In genomic region chr4:73864973-73865372, GRCh38 we compare ENCODE assay signal across 20 cellular contexts. TPM values are rescaled to one million over a fixed set of nuclear protein-coding genes. Genes with fewer than 3 reads are reported as not detected.
A peak's percentile ranks its signal among the peaks of the same experiment; 100 is the strongest.
DNase-seq lines count a peak whose midpoint lies in the region; ATAC-seq, FAIRE-seq and TF ChIP-seq lines count a peak whose summit lies in the region.
"Had no signal": no experiment of that assay in that cellular context is flagged by ENCODE, and none has a peak within 500 bp of the region (broad histone marks: within the 10 kb centered on the region; RNA-seq: fewer than 3 reads in every experiment).

No MANE protein-coding gene starts in this region.

- no peaks in the 10 kb centered on the region for H3K9me2 ChIP-seq in HCT116 (ENCODE audit: insufficient read depth)

- TF ChIP-seq RAD21 in HCT116 (IDR thresholded peaks at IDR 0.05; ENCODE audit: low read depth) (no peak), H1 (IDR thresholded peaks at IDR 0.05 in 1 of 2, conservative IDR thresholded peaks at IDR 0.05 in 1 of 2; ENCODE audit: low read depth in 2 of 2, low read length in 2 of 2) (no peak)

- peaks cover 30% of the 10 kb centered on the region for H3K4me1 ChIP-seq in mammary epithelial cell (ENCODE audit: insufficient read depth, low read length)
- H3K4me1 ChIP-seq in HCT116 (ENCODE audit: control insufficient read depth in 1 of 2, insufficient read depth in 2 of 2, low read length in 2 of 2): peaks cover 0 to 13% of the 10 kb centered on the region in 2 experiments; a peak in 3 of 4 replicates
- peaks cover 0 to 4% (median 2%) of the 10 kb centered on the region in 4 experiments; a peak in 3 of 7 replicates for H3K4me1 ChIP-seq in H1 (replicated peaks in 1 of 4; ENCODE audit: control insufficient read depth in 3 of 4, insufficient read depth in 4 of 4, low read length in 3 of 4)
- H3K4me1 ChIP-seq: BE2C had no signal

- H4K20me1 ChIP-seq in mammary epithelial cell (ENCODE audit: insufficient read depth, low read length) (no peaks in the 10 kb centered on the region), HCT116 (ENCODE audit: insufficient read depth) (no peaks in the 10 kb centered on the region), H1 (replicated peaks in 1 of 2; ENCODE audit: control insufficient read depth in 1 of 2, insufficient read depth in 2 of 2, low read length in 2 of 2) (no peaks in the 10 kb centered on the region)

- no peaks in the 10 kb centered on the region for H3K27me3 Mint-ChIP-seq in MCF 10A (ENCODE audit: insufficient read depth, unreplicated experiment)

- TF ChIP-seq CTCF in MCF 10A (IDR thresholded peaks at IDR 0.05; ENCODE audit: unreplicated experiment) (no peak), mammary epithelial cell (conservative IDR thresholded peaks at IDR 0.05 in 1 of 2, IDR thresholded peaks at IDR 0.05 in 1 of 2; ENCODE audit: extremely low read depth in 1 of 2, insufficient read depth in 1 of 2, low read depth in 1 of 2, low read length in 2 of 2) (no peak), HCT116 (IDR thresholded peaks at IDR 0.05 in 2 of 3, conservative IDR thresholded peaks at IDR 0.05 in 1 of 3; ENCODE audit: borderline replicate concordance in 1 of 3, insufficient read depth in 1 of 3, low read depth in 2 of 3, low read length in 2 of 3) (no peak), H1 (IDR thresholded peaks at IDR 0.05; ENCODE audit: control extremely low read depth in 1 of 3, insufficient read depth in 1 of 3, low read depth in 1 of 3, low read length in 3 of 3) (no peak), omental fat pad (IDR thresholded peaks at IDR 0.05) (no peak)

- in situ Hi-C loops in mammary epithelial cell (cut with MboI; ENCODE audit: low sequenced_read_pairs in 2 of 2): loop anchor here in 1 of 2 donors (10.0 to 25.0 kb wide), 2 partner anchors 128 to 200 kb away; partner anchors contain the start of gene CXCL8

- no peak overlapping the region for H3K18ac ChIP-seq in H1 (ENCODE audit: extremely low read depth, low read length)

- H3K9me3 ChIP-seq in mammary epithelial cell (replicated peaks; ENCODE audit: insufficient read depth, low read length) (no peaks in the 10 kb centered on the region), HCT116 (ENCODE audit: control insufficient read depth in 1 of 2, insufficient read depth in 1 of 2, low read depth in 1 of 2, low read length in 2 of 2) (no peaks in the 10 kb centered on the region), H1 (ENCODE audit: insufficient read depth in 2 of 2, low read depth in 1 of 2, low read length in 1 of 2) (no peaks in the 10 kb centered on the region)
- H3K9me3 ChIP-seq: BE2C had no signal

- WGBS in mammary epithelial cell (ENCODE audit: low coverage, missing lambda C conversion rate): 99% methylated on average over 8 of the region's 8 CpGs
- WGBS in H1 (ENCODE audit: extremely low coverage in 1 of 2, insufficient coverage in 1 of 2, insufficient read length in 1 of 2, insufficient replicate concordance in 2 of 2, low coverage in 1 of 2, low lambda C conversion rate in 2 of 2, missing lambda C conversion rate in 1 of 2), 2 experiments: 92% methylated on average over 8 of the region's 8 CpGs; no CpG with 5 or more reads in 1 of the 2 experiments

- H3K14ac ChIP-seq in H1 (ENCODE audit: insufficient read length): no peak overlapping the region

- RAD21 ChIA-PET in HCT116 (lab: Charles Lee; ENCODE audit: low non-redundant PET in 1 of 2, low total read pairs in 2 of 2, uncharacterized antibody in 2 of 2, unreplicated experiment in 2 of 2): interaction anchor here in 1 of 2 experiments (0.6 to 1.3 kb wide), 5 partner anchors 46 to 270 kb away, joined by 3 to 4 read pairs (median 3); no protein-coding TSS in a partner anchor

- H2BK20ac ChIP-seq in H1 (ENCODE audit: low read length): no peak overlapping the region

- FAIRE-seq in H1 (lab: Jason Lieb, UNC): no peak
- FAIRE-seq: RCC 7860 had no signal

- H2BK12ac ChIP-seq in H1 (ENCODE audit: low read depth, low read length): no peak overlapping the region

- POLR2A ChIA-PET in MCF 10A (lab: Yijun Ruan, JAX) (interaction anchor here (0.7 to 6.7 kb wide), 18 partner anchors 21 to 444 kb away, joined by 3 to 61 read pairs (median 4); partner anchors contain the start of genes CXCL2 and CXCL8), HCT116 (lab: Charles Lee) (interaction anchor here (0.8 to 1.1 kb wide), 2 partner anchors 157 to 269 kb away, joined by 3 to 4 read pairs; no protein-coding TSS in a partner anchor), H1 (lab: Charles Lee; ENCODE audit: partially characterized antibody) (interaction anchor here (0.6 kb wide), 1 partner anchor 197 kb away, joined by 3 read pairs; no protein-coding TSS in a partner anchor)

- no peaks in the 10 kb centered on the region for H3K79me1 ChIP-seq in H1 (ENCODE audit: low read depth, low read length)

- H2BK15ac ChIP-seq in H1 (ENCODE audit: low read length): no peak overlapping the region

- peaks cover 10% of the 10 kb centered on the region for H3K36me3 Mint-ChIP-seq in MCF 10A (ENCODE audit: insufficient read depth, unreplicated experiment)
- H3K36me3 Mint-ChIP-seq: CD4-positive, CD25-positive, alpha-beta regulatory T cell had no signal

- no peak overlapping the region for H3K27ac Mint-ChIP-seq in MCF 10A (ENCODE audit: low read depth, unreplicated experiment)
- H3K27ac Mint-ChIP-seq: CD4-positive, CD25-positive, alpha-beta regulatory T cell had no signal

- peaks cover 30% of the 10 kb centered on the region for H3K4me1 Mint-ChIP-seq in MCF 10A (ENCODE audit: insufficient read depth, unreplicated experiment)
- H3K4me1 Mint-ChIP-seq: CD4-positive, CD25-positive, alpha-beta regulatory T cell had no signal

- dilution Hi-C loops in mammary epithelial cell (cut with HindIII; ENCODE audit: low sequenced_read_pairs): no loop called here

- no peak overlapping the region for H4K8ac ChIP-seq in H1 (ENCODE audit: extremely low read depth, insufficient read depth, low read length)

- no peak overlapping the region for H3K4me3 Mint-ChIP-seq in MCF 10A (ENCODE audit: unreplicated experiment)
- H3K4me3 Mint-ChIP-seq: CD4-positive, CD25-positive, alpha-beta regulatory T cell had no signal

- H3K4me2 ChIP-seq in mammary epithelial cell (ENCODE audit: insufficient read depth, low read depth, low read length) (no peak overlapping the region), HCT116 (ENCODE audit: low read length) (no peak overlapping the region), H1 (ENCODE audit: insufficient read depth in 1 of 2, low read depth in 2 of 2, low read length in 2 of 2) (no peak overlapping the region)

- DNase-seq in MCF 10A (ENCODE audit: unreplicated experiment) (peak; percentile 71), mammary epithelial cell (no peak), HCT116 (ENCODE audit: low read depth, low spot score) (no peak), H1 (ENCODE audit: low read depth in 1 of 2, low spot score in 2 of 2) (no peak), omental fat pad (ENCODE audit: low spot score) (no peak), NCI-H446 treated with DMSO at 0.1 percent for 48 hours (lab: John Stamatoyannopoulos, UW) (no peak)
- DNase-seq in stimulated activated CD4-positive, alpha-beta T cell treated with anti-CD3 and anti-CD28 coated beads, Interleukin-2, amount 100 ng/mL, for 24 hours: no peak
- DNase-seq: 8988T; BE2C; CD4-positive, CD25-positive, alpha-beta regulatory T cell; COR-L47; DMS153; GDM1; GM23248; NCI-H1417 treated with DMSO at 0.1 percent for 48 hours; NCI-H187 treated with DMSO at 0.1 percent for 48 hours had no signal

- H4K5ac ChIP-seq in H1 (ENCODE audit: insufficient read length, low read depth, low read length): no peak overlapping the region

- H2AFZ ChIP-seq in mammary epithelial cell (ENCODE audit: low read depth, low read length) (no peak overlapping the region), HCT116 (ENCODE audit: low read depth, low read length, poor library complexity, severe bottlenecking) (peak overlapping the region; percentile 81), H1 (ENCODE audit: low read length) (0 out of 2 replicates have a peak overlapping the region, but pooled peaks have one; percentile 6)
- H2AFZ ChIP-seq: GM23248 had no signal

- H3K9ac ChIP-seq in mammary epithelial cell (ENCODE audit: insufficient read depth, low read length) (no peak overlapping the region), HCT116 (ENCODE audit: low read length) (no peak overlapping the region), H1 (replicated peaks in 1 of 4; ENCODE audit: extremely low read depth in 1 of 4, low read depth in 3 of 4, low read length in 3 of 4) (no peak overlapping the region)
- H3K9ac ChIP-seq: GM23248 had no signal

- H3K23ac ChIP-seq in H1 (ENCODE audit: insufficient read length): no peak overlapping the region

- H3K79me2 ChIP-seq in mammary epithelial cell (ENCODE audit: insufficient read depth, low read length) (peaks cover 3% of the 10 kb centered on the region), HCT116 (ENCODE audit: insufficient read depth, low read length) (no peaks in the 10 kb centered on the region), H1 (ENCODE audit: control insufficient read depth in 1 of 2, insufficient read depth in 2 of 2, low read length in 2 of 2) (no peaks in the 10 kb centered on the region)

- H2BK5ac ChIP-seq in H1 (ENCODE audit: low read depth, low read length): no peak overlapping the region

- no peak overlapping the region for H3K4ac ChIP-seq in H1 (replicated peaks; ENCODE audit: insufficient read length, low read depth, low read length)

- H3K4me3 ChIP-seq in mammary epithelial cell (replicated peaks in 1 of 3; ENCODE audit: insufficient read depth in 1 of 3, low read depth in 2 of 3, low read length in 3 of 3) (no peak overlapping the region), HCT116 (replicated peaks in 1 of 2; ENCODE audit: low read depth in 1 of 2, low read length in 2 of 2) (no peak overlapping the region), H1 (ENCODE audit: extremely low read depth in 1 of 4, insufficient read depth in 2 of 4, low read depth in 3 of 4, low read length in 4 of 4) (no peak overlapping the region)
- H3K4me3 ChIP-seq: GM23248, K562 had no signal

- no peak for TF ChIP-seq POLR2A in HCT116 (IDR thresholded peaks at IDR 0.05; ENCODE audit: borderline replicate concordance, extremely low read depth, insufficient read depth, insufficient read length)
- TF ChIP-seq POLR2A in H1 (IDR thresholded peaks at IDR 0.05; ENCODE audit: control extremely low read depth in 1 of 2, low read depth in 2 of 2, low read length in 2 of 2): no peak

- no peaks in the 10 kb centered on the region for H3K36me3 ChIP-seq in mammary epithelial cell (ENCODE audit: insufficient read depth, low read length)
- no peaks in the 10 kb centered on the region for H3K36me3 ChIP-seq in HCT116 (ENCODE audit: control insufficient read depth in 1 of 2, insufficient read depth in 2 of 2, low read length in 2 of 2)
- H3K36me3 ChIP-seq in H1 (ENCODE audit: control insufficient read depth in 2 of 4, insufficient read depth in 4 of 4, low read length in 3 of 4): no peaks in the 10 kb centered on the region
- H3K36me3 ChIP-seq: BE2C had no signal

- H3K9me3 Mint-ChIP-seq in MCF 10A (ENCODE audit: unreplicated experiment): no peaks in the 10 kb centered on the region

- BruUV-seq in MCF 10A (replicated peaks; lab: Mats Ljungman, UMichigan): no TSS peak
- BruUV-seq in mammary epithelial cell (replicated peaks; lab: Mats Ljungman, UMichigan): no TSS peak
- BruUV-seq in HCT116 (replicated peaks; lab: Mats Ljungman, UMichigan): no TSS peak

- H4K91ac ChIP-seq in H1 (replicated peaks; ENCODE audit: insufficient read length, low read length): no peak overlapping the region

- intact Hi-C loops in MCF 10A (cut with micrococcal nuclease): loop anchor here (1.0 to 5.0 kb wide), 4 partner anchors 136 to 447 kb away; no protein-coding TSS in a partner anchor
- intact Hi-C loops in mammary epithelial cell (cut with micrococcal nuclease): loop anchor here (1.0 to 5.0 kb wide), 5 partner anchors 136 to 817 kb away; no protein-coding TSS in a partner anchor
- intact Hi-C loops in HCT116 (cut with micrococcal nuclease): loop anchor here (1.0 to 10.0 kb wide), 3 partner anchors 136 to 520 kb away; no protein-coding TSS in a partner anchor

- TF ChIP-seq EP300 in H1 (IDR thresholded peaks at IDR 0.05; ENCODE audit: borderline replicate concordance in 1 of 2, low read depth in 2 of 2, low read length in 2 of 2): no peak

- no peak overlapping the region for H2BK120ac ChIP-seq in H1 (replicated peaks; ENCODE audit: low read depth, low read length)

- H2AK5ac ChIP-seq in H1 (ENCODE audit: low read depth, low read length): no peak overlapping the region

- H3K27me3 ChIP-seq in mammary epithelial cell (ENCODE audit: insufficient read depth, low read length) (no peaks in the 10 kb centered on the region), HCT116 (ENCODE audit: insufficient read depth, low read length) (no peaks in the 10 kb centered on the region), H1 (replicated peaks in 1 of 4; ENCODE audit: control insufficient read depth in 3 of 4, extremely low read depth in 1 of 4, insufficient read depth in 3 of 4, low read length in 3 of 4) (peaks cover 0 to 17% (median 9%) of the 10 kb centered on the region in 4 experiments; a peak in 6 of 7 replicates)

- peaks cover 5% of the 10 kb centered on the region; the same call in 1 of the 2 replicates for H3K23me2 ChIP-seq in H1 (ENCODE audit: low read depth, low read length)

- no peak overlapping the region for H3K56ac ChIP-seq in H1 (replicated peaks; ENCODE audit: insufficient read length, low read depth, low read length)

- ATAC-seq in HCT116 (no peak), omental fat pad (ENCODE audit: low FRiP score) (peak; percentile 34), GM18873 (IDR thresholded peaks at IDR 0.05; ENCODE audit: low FRiP score, unreplicated experiment) (no peak)

- CTCF ChIA-PET in MCF 10A (lab: Yijun Ruan, JAX) (interaction anchor here (0.5 to 7.9 kb wide), 50 partner anchors 10 to 553 kb away, joined by 3 to 183 read pairs (median 4); partner anchors contain the start of genes CXCL8 and PF4V1), mammary epithelial cell (lab: Charles Lee; ENCODE audit: low non-redundant PET) (interaction anchor here (0.6 to 1.3 kb wide), 6 partner anchors 142 to 419 kb away, joined by 3 to 22 read pairs (median 4); no protein-coding TSS in a partner anchor), HCT116 (lab: Charles Lee) (interaction anchor here (0.6 to 1.6 kb wide), 20 partner anchors 9 to 524 kb away, joined by 3 to 19 read pairs (median 5); partner anchors contain the start of gene CXCL8), H1 (lab: Charles Lee; ENCODE audit: partially characterized antibody) (interaction anchor here (0.7 to 4.3 kb wide), 36 partner anchors 9 to 750 kb away, joined by 3 to 40 read pairs (median 4); partner anchors contain the start of genes CXCL3, CXCL8 and PF4V1)

- H3K27ac ChIP-seq in mammary epithelial cell (ENCODE audit: insufficient read depth, low read depth, low read length): no peak overlapping the region
- no peak overlapping the region for H3K27ac ChIP-seq in HCT116 (ENCODE audit: low read depth, low read length)
- no peak overlapping the region for H3K27ac ChIP-seq in H1 (ENCODE audit: low read depth, low read length)
- H3K27ac ChIP-seq: GM23248 had no signal

RNA-seq across cellular contexts. Expression of gene CXCL1, which starts 4.2 kb away (rescaled TPM):
- 35.0 and 49.3 TPM in 2 replicates for total RNA-seq in MCF 10A (2022)
- total RNA-seq in mammary epithelial cell: 10 to 100 TPM; 11.7 to 43.3 TPM
- polyA plus RNA-seq in mammary epithelial cell: 25.3 TPM
- polyA minus RNA-seq in mammary epithelial cell: 15.2 TPM
- 2.5 TPM for total RNA-seq in HCT116 (2021; ENCODE audit: unreplicated experiment)
- polyA plus RNA-seq in HCT116 (2012): 2.1 and 2.7 TPM in 2 replicates
- 0.69 and 0.80 TPM in 2 replicates for total RNA-seq in H1 (2021; fragmentation: NEBNext Ultra II Directional; extraction: Animal tissue kit (Norgen Biotek cat#: 25700))
- polyA plus RNA-seq in H1 (2011; rRNA removed): 0.77 and 1.2 TPM in 2 replicates
- polyA plus RNA-seq in H1 (2011; cell fraction: cytosol; rRNA removed): 0.62 TPM
- 0.46 TPM for polyA plus RNA-seq in H1 (2011; cell fraction: nucleus; rRNA removed)
- 0.68 to 1.2 TPM (median 0.93 TPM) in 4 replicates for polyA plus RNA-seq in H1 (2012, experiment 1 of 2)
- 0.58 TPM for polyA plus RNA-seq in H1 (2012, experiment 2 of 2)
- polyA plus RNA-seq in H1 (2013, experiment 1 of 2): 2.8 TPM
- polyA plus RNA-seq in H1 (2013, experiment 2 of 2): 3.1 TPM
- polyA minus RNA-seq in H1 (2011; rRNA and poly(A)+ RNA removed): 0.57 and 0.59 TPM in 2 replicates
- polyA minus RNA-seq in H1 (2011; cell fraction: cytosol; rRNA and poly(A)+ RNA removed): 3.1 TPM
- polyA minus RNA-seq in H1 (2011; cell fraction: nucleus; rRNA and poly(A)+ RNA removed): 1.00 TPM
- 100 to 1,000 TPM in 1 of 4 donors, 10 to 100 TPM in 1, 1 to 10 TPM in 2; 2.7 to 114 (median 12.9) TPM for total RNA-seq in omental fat pad
- total RNA-seq: CD4-positive, CD25-positive, alpha-beta regulatory T cell had no signal
- polyA plus RNA-seq: CD4-positive, CD25-positive, alpha-beta regulatory T cell had no signal

RNA-seq across cellular contexts. Expression of gene PF4V1, which starts 11.9 kb away (rescaled TPM):
- total RNA-seq in MCF 10A (2022) (not detected in 2 replicates), mammary epithelial cell (not detected), HCT116 (2021; ENCODE audit: unreplicated experiment) (not detected), omental fat pad (not detected)
- polyA plus RNA-seq in mammary epithelial cell (not detected), H1 (2011; rRNA removed) (not detected in 2 replicates)
- polyA minus RNA-seq in mammary epithelial cell: not detected
- not detected in 2 replicates for polyA plus RNA-seq in HCT116 (2012)
- total RNA-seq in H1 (2021; fragmentation: NEBNext Ultra II Directional; extraction: Animal tissue kit (Norgen Biotek cat#: 25700)): not detected in 2 replicates
- polyA plus RNA-seq in H1 (2011; cell fraction: cytosol; rRNA removed): 0.62 TPM
- not detected for polyA plus RNA-seq in H1 (2011; cell fraction: nucleus; rRNA removed)
- 0.58 TPM in 1 of 4 replicates, not detected in the others for polyA plus RNA-seq in H1 (2012, experiment 1 of 2)
- polyA plus RNA-seq in H1 (2012, experiment 2 of 2): not detected
- not detected for polyA plus RNA-seq in H1 (2013, experiment 1 of 2)
- not detected for polyA plus RNA-seq in H1 (2013, experiment 2 of 2)
- not detected in 2 replicates for polyA minus RNA-seq in H1 (2011; rRNA and poly(A)+ RNA removed)
- not detected for polyA minus RNA-seq in H1 (2011; cell fraction: cytosol; rRNA and poly(A)+ RNA removed)
- polyA minus RNA-seq in H1 (2011; cell fraction: nucleus; rRNA and poly(A)+ RNA removed): not detected
- total RNA-seq: Daoy, K562 had no signal
- polyA plus RNA-seq: CD4-positive, CD25-positive, alpha-beta regulatory T cell; K562 had no signal

RNA-seq across cellular contexts. Expression of gene CXCL6, which starts 28.5 kb away (rescaled TPM):
- total RNA-seq in MCF 10A (2022) (not detected in 2 replicates), mammary epithelial cell (under 1 TPM in 1 of 2 donors, not detected in 1; 0.17 TPM), HCT116 (2021; ENCODE audit: unreplicated experiment) (not detected), omental fat pad (10 to 100 TPM in 1 of 4 donors, 1 to 10 TPM in 2, not detected in 1; 1.8 to 15.8 (median 3.1) TPM)
- polyA plus RNA-seq in mammary epithelial cell (0.06 TPM), H1 (2011; rRNA removed) (6.3 and 10.2 TPM in 2 replicates)
- not detected for polyA minus RNA-seq in mammary epithelial cell
- polyA plus RNA-seq in HCT116 (2012): not detected in 2 replicates
- total RNA-seq in H1 (2021; fragmentation: NEBNext Ultra II Directional; extraction: Animal tissue kit (Norgen Biotek cat#: 25700)): 7.6 and 8.0 TPM in 2 replicates
- 7.0 TPM for polyA plus RNA-seq in H1 (2011; cell fraction: cytosol; rRNA removed)
- 6.0 TPM for polyA plus RNA-seq in H1 (2011; cell fraction: nucleus; rRNA removed)
- polyA plus RNA-seq in H1 (2012, experiment 1 of 2): 6.8 to 10.4 TPM (median 8.2 TPM) in 4 replicates
- polyA plus RNA-seq in H1 (2012, experiment 2 of 2): 2.3 TPM
- 6.9 TPM for polyA plus RNA-seq in H1 (2013, experiment 1 of 2)
- polyA plus RNA-seq in H1 (2013, experiment 2 of 2): 7.8 TPM
- polyA minus RNA-seq in H1 (2011; rRNA and poly(A)+ RNA removed): 0.50 and 0.56 TPM in 2 replicates
- polyA minus RNA-seq in H1 (2011; cell fraction: cytosol; rRNA and poly(A)+ RNA removed): 1.8 TPM
- polyA minus RNA-seq in H1 (2011; cell fraction: nucleus; rRNA and poly(A)+ RNA removed): 2.3 TPM
- total RNA-seq: CD4-positive, CD25-positive, alpha-beta regulatory T cell; K562 had no signal
- polyA plus RNA-seq: CD4-positive, CD25-positive, alpha-beta regulatory T cell; K562 had no signal
